In genomic region chr4:5700459-5700858, GRCh38 we compare ENCODE assay signal across 25 cellular contexts. TPM values are rescaled to one million over a fixed set of nuclear protein-coding genes. Genes with fewer than 3 reads are reported as not detected.
"Had no signal": no experiment of that assay in that cellular context is flagged by ENCODE, and none has a peak within 500 bp of the region (broad histone marks: within the 10 kb centered on the region; RNA-seq: fewer than 3 reads in every experiment).

No MANE protein-coding gene starts in this region.

- H3K4me1 ChIP-seq: prostate gland, right atrium auricular region, testis, upper lobe of left lung had no signal

- ATAC-seq: left lobe of liver; naive thymus-derived CD4-positive, alpha-beta T cell; sciatic nerve; stimulated activated effector memory CD8-positive, alpha-beta T cell treated with anti-CD3 and anti-CD28 coated beads, Interleukin-12 subunit alpha, Interleukin-12 subunit beta, amount 100 ng/mL, for 72 hours; stimulated activated naive CD8-positive, alpha-beta T cell treated with anti-CD3 and anti-CD28 coated beads, Interleukin-15, Interleukin-2, amounts not matched to agents 100 U/mL and 50 U/mL, for 24 hours had no signal

- H3K9me3 ChIP-seq: esophagus squamous epithelium, prostate gland, right atrium auricular region, testis, tibial nerve, upper lobe of left lung had no signal

- H3K4me1 Mint-ChIP-seq: nephron had no signal

- H3K4me3 Mint-ChIP-seq: naive thymus-derived CD4-positive, alpha-beta T cell; nephron; stimulated activated effector memory CD8-positive, alpha-beta T cell treated with anti-CD3 and anti-CD28 coated beads, Interleukin-12 subunit alpha, Interleukin-12 subunit beta, amount 100 ng/mL, for 72 hours had no signal

- DNase-seq: dermis blood vessel endothelial cell; effector memory CD4-positive, alpha-beta T cell; erythroblast; esophagus squamous epithelium; foreskin melanocyte; glutamatergic neuron; kidney; mesenchymal stem cell; midbrain; naive thymus-derived CD4-positive, alpha-beta T cell; nucleus accumbens; stimulated activated CD4-positive, alpha-beta T cell treated with anti-CD3 and anti-CD28 coated beads, Interleukin-2, amount 100 ng/mL, for 24 hours; stimulated activated CD4-positive, alpha-beta T cell treated with anti-CD3 and anti-CD28 coated beads, Interleukin-4, amount 100 ng/mL, for 24 hours; stimulated activated naive CD8-positive, alpha-beta T cell treated with anti-CD3 and anti-CD28 coated beads, Interleukin-15, Interleukin-2, amounts not matched to agents 100 U/mL and 50 U/mL, for 24 hours; substantia nigra; testis; upper lobe of left lung had no signal

- H3K27me3 ChIP-seq: esophagus squamous epithelium, right atrium auricular region, testis, tibial nerve, upper lobe of left lung had no signal

- H3K36me3 Mint-ChIP-seq: stimulated activated effector memory CD8-positive, alpha-beta T cell treated with anti-CD3 and anti-CD28 coated beads, Interleukin-12 subunit alpha, Interleukin-12 subunit beta, amount 100 ng/mL, for 72 hours had no signal

- H3K27ac ChIP-seq: coronary artery, esophagus squamous epithelium, prostate gland, right atrium auricular region, testis, tibial nerve, upper lobe of left lung had no signal

- H3K27ac Mint-ChIP-seq: naive thymus-derived CD4-positive, alpha-beta T cell; nephron; stimulated activated effector memory CD8-positive, alpha-beta T cell treated with anti-CD3 and anti-CD28 coated beads, Interleukin-12 subunit alpha, Interleukin-12 subunit beta, amount 100 ng/mL, for 72 hours had no signal

- H3K4me3 ChIP-seq: coronary artery, esophagus squamous epithelium, prostate gland, right atrium auricular region, testis, tibial nerve, upper lobe of left lung had no signal

- H3K36me3 ChIP-seq: prostate gland had no signal

RNA-seq across cellular contexts. Expression of gene EVC, which starts 10.5 kb away (rescaled TPM):
- polyA plus RNA-seq: naive thymus-derived CD4-positive, alpha-beta T cell had no signal
